Comparison of ENCODE assay signal across 1 cellular context in the genomic region with DNA sequence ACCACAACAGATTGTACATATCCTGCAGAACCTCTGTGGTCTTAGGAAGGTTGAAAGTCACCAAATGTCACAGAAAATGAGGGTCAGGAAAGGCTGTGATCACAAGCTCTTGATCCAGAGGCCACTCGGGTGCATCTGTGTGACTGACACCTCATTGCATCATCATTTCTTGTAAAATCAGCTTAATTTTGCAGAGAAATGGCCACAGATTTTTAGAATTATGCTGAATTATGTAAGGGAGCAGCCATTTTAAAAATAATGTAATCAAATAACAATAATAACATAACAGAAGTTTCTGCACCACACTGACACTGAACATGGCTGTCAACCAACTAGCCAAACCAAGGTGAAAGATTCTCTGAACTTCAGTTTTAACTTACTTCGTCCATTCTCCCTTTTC.
TF ChIP-seq lines count a peak whose summit lies in the region.

No MANE protein-coding gene starts in this region.

TF ChIP-seq in H1, 55 proteins besides CTCF, POLR2A, EP300 and RAD21:
- TF ChIP-seq CEBPB (IDR thresholded peaks at IDR 0.05; ENCODE audit: low read depth, low read length) (peak; percentile 13; the same call in 1 of the 2 replicates), NANOG (IDR thresholded peaks at IDR 0.05; ENCODE audit: insufficient read depth, low read depth, low read length, poor library complexity, severe bottlenecking) (no peak), RFX5 (IDR thresholded peaks at IDR 0.05; ENCODE audit: borderline replicate concordance, low read depth, low read length) (no peak)
